In the genomic region with DNA sequence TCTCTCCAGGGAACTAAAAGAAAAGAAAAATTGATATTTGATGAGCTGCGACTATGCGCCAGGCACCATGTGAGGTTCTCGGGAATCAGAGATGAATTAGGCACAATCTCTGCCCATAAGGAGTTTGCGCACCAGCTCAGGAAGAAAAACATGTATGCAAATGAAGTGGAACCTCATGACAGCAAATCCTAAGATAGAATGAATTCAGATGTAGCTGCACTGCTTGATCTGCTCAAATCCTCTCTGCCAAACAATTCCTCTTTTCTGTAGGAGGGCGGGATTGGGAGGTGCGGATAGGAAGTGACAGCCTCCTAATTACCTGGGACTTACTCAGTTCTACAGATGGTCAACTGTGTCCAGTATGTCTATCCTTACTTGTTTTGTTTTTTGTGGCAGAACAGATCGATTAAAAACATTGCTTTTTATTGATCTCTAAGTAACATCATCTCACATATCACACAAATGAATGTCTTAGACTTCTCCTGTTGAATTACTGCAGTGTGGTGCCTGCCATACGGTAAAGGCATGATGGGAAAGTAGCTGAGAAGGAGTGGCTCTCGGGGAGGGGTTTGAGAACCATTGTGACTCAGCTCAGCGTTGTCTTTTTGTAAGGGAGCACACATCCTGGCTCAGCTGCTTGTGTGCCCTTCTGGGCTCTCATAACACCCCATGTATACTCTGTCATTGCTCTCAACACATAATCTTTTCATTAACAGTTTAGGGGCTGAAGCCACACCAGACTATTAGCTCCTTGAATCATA, we compare ENCODE assay signal across 1 cellular context.
TF ChIP-seq lines count a peak whose summit lies in the region.

No MANE protein-coding gene starts in this region.

TF ChIP-seq in IMR-90, 13 proteins besides CTCF, POLR2A, EP300 and RAD21 (continued from another document):
- TF ChIP-seq, protein P1, sequence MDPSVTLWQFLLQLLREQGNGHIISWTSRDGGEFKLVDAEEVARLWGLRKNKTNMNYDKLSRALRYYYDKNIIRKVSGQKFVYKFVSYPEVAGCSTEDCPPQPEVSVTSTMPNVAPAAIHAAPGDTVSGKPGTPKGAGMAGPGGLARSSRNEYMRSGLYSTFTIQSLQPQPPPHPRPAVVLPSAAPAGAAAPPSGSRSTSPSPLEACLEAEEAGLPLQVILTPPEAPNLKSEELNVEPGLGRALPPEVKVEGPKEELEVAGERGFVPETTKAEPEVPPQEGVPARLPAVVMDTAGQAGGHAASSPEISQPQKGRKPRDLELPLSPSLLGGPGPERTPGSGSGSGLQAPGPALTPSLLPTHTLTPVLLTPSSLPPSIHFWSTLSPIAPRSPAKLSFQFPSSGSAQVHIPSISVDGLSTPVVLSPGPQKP (IDR thresholded peaks at IDR 0.05; ENCODE audit: borderline replicate concordance, low read depth, low read length): no peak
- TF ChIP-seq CHD1 (IDR thresholded peaks at IDR 0.05; ENCODE audit: low read depth, low read length) (no peak), MAZ (IDR thresholded peaks at IDR 0.05; ENCODE audit: borderline replicate concordance, low read depth, low read length) (no peak), CEBPB (IDR thresholded peaks at IDR 0.05; ENCODE audit: low read depth, low read length) (no peak), FOS (IDR thresholded peaks at IDR 0.05; ENCODE audit: low read depth, low read length) (no peak), NFE2L2 (IDR thresholded peaks at IDR 0.05; ENCODE audit: low read depth, low read length) (no peak), RCOR1 (IDR thresholded peaks at IDR 0.05; ENCODE audit: insufficient replicate concordance, low read length) (no peak), SMC3 (IDR thresholded peaks at IDR 0.05; ENCODE audit: low read depth, low read length) (no peak)
